ENCODE assay signal across 1 cellular context in genomic region chr10:77911535-77912123, GRCh38.
A peak's percentile ranks its signal among the peaks of the same experiment; 100 is the strongest.
TF ChIP-seq lines count a peak whose summit lies in the region.

No MANE protein-coding gene starts in this region.

TF ChIP-seq in K562, 482 proteins besides CTCF, POLR2A, EP300 and RAD21 (continued from another document):
- TF ChIP-seq CUX1 (CRISPR knock-in tag; IDR thresholded peaks at IDR 0.05) (0 out of 2 replicates have a peak, but pooled peaks have one; percentile 51), FOXA3 (CRISPR knock-in tag; conservative IDR thresholded peaks at IDR 0.05 in 1 of 2, IDR thresholded peaks at IDR 0.05 in 1 of 2) (peak; percentile 21 to 84; a peak in 1 of 4 replicates), MNT (conservative IDR thresholded peaks at IDR 0.05) (peak; percentile 27 to 60; a peak in 2 of 4 replicates), ELK3 (CRISPR knock-in tag; IDR thresholded peaks at IDR 0.05) (peak; percentile 31; the same call in 1 of the 2 replicates), PTBP1 (IDR thresholded peaks at IDR 0.05; ENCODE audit: low read depth, low read length) (no peak), CBX2 (IDR thresholded peaks at IDR 0.05; ENCODE audit: insufficient read depth, low read length, poor library complexity, severe bottlenecking) (no peak), ZFP1 (CRISPR knock-in tag; IDR thresholded peaks at IDR 0.05) (0 out of 2 replicates have a peak, but pooled peaks have one; percentile 6), ZMIZ1 (IDR thresholded peaks at IDR 0.05; ENCODE audit: low read depth in 2 of 2, low read length in 2 of 2) (0 out of 4 replicates have a peak, but pooled peaks of 1 of the 2 experiments have one; percentile 27)
- TF ChIP-seq, protein P1, sequence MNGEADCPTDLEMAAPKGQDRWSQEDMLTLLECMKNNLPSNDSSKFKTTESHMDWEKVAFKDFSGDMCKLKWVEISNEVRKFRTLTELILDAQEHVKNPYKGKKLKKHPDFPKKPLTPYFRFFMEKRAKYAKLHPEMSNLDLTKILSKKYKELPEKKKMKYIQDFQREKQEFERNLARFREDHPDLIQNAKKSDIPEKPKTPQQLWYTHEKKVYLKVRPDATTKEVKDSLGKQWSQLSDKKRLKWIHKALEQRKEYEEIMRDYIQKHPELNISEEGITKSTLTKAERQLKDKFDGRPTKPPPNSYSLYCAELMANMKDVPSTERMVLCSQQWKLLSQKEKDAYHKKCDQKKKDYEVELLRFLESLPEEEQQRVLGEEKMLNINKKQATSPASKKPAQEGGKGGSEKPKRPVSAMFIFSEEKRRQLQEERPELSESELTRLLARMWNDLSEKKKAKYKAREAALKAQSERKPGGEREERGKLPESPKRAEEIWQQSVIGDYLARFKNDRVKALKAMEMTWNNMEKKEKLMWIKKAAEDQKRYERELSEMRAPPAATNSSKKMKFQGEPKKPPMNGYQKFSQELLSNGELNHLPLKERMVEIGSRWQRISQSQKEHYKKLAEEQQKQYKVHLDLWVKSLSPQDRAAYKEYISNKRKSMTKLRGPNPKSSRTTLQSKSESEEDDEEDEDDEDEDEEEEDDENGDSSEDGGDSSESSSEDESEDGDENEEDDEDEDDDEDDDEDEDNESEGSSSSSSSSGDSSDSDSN (IDR thresholded peaks at IDR 0.05; ENCODE audit: borderline replicate concordance in 1 of 2, low read depth in 2 of 2, low read length in 2 of 2): no peak
- TF ChIP-seq, protein P2, sequence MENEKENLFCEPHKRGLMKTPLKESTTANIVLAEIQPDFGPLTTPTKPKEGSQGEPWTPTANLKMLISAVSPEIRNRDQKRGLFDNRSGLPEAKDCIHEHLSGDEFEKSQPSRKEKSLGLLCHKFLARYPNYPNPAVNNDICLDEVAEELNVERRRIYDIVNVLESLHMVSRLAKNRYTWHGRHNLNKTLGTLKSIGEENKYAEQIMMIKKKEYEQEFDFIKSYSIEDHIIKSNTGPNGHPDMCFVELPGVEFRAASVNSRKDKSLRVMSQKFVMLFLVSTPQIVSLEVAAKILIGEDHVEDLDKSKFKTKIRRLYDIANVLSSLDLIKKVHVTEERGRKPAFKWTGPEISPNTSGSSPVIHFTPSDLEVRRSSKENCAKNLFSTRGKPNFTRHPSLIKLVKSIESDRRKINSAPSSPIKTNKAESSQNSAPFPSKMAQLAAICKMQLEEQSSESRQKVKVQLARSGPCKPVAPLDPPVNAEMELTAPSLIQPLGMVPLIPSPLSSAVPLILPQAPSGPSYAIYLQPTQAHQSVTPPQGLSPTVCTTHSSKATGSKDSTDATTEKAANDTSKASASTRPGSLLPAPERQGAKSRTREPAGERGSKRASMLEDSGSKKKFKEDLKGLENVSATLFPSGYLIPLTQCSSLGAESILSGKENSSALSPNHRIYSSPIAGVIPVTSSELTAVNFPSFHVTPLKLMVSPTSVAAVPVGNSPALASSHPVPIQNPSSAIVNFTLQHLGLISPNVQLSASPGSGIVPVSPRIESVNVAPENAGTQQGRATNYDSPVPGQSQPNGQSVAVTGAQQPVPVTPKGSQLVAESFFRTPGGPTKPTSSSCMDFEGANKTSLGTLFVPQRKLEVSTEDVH (IDR thresholded peaks at IDR 0.05; ENCODE audit: low read depth, partially characterized antibody): peak; percentile 23
